ENCODE assay signal across 15 cellular contexts in genomic region chr6:74834967-74835366, GRCh38.
DNase-seq lines count a peak whose midpoint lies in the region; ATAC-seq, FAIRE-seq and TF ChIP-seq lines count a peak whose summit lies in the region.
"Had no signal": no experiment of that assay in that cellular context is flagged by ENCODE, and none has a peak within 500 bp of the region (broad histone marks: within the 10 kb centered on the region; RNA-seq: fewer than 3 reads in every experiment).

No MANE protein-coding gene starts in this region.

- H3K36me3 ChIP-seq in aorta (ENCODE audit: control insufficient read depth in 1 of 2, insufficient read depth in 2 of 2, low read length in 1 of 2) (no peaks in the 10 kb centered on the region), MG63 (no peaks in the 10 kb centered on the region)
- H3K36me3 ChIP-seq: BLaER1 treated with 17β-estradiol and CSF1 and Interleukin-3, amounts not matched to agents 10 nM and 100 nM had no signal

- ATAC-seq in aorta (ENCODE audit: low FRiP score), result peak; percentile 79
- ATAC-seq in GM19395 (IDR thresholded peaks at IDR 0.05; ENCODE audit: unreplicated experiment), result no peak

- H3K9me3 ChIP-seq in aorta (ENCODE audit: control insufficient read depth, low read length) (no peaks in the 10 kb centered on the region), MG63 (no peaks in the 10 kb centered on the region)

- WGBS in aorta, 2 donors, result 7 to 14% methylated on average over 1 of the region's 1 CpG

- no peaks in the 10 kb centered on the region for H3K4me1 Mint-ChIP-seq in activated T-helper 2 cell treated with anti-CD3 and anti-CD28 coated beads, Interferon-gamma antibody, Interleukin-2, Interleukin-4, amounts not matched to agents 10 μg/mL and 5 μg/mL and 100 μg/mL, durations not matched to agents 14 hours and 24 hours and 36 hours (ENCODE audit: low read depth)
- H3K4me1 Mint-ChIP-seq: H9 had no signal

- no peak overlapping the region for H3K4me3 ChIP-seq in fibroblast of the aortic adventitia (ENCODE audit: low read depth, low read length)
- no peak overlapping the region for H3K4me3 ChIP-seq in aorta (ENCODE audit: low read length in 2 of 2)
- H3K4me3 ChIP-seq in MG63, result no peak overlapping the region
- H3K4me3 ChIP-seq: BLaER1 treated with 17β-estradiol and CSF1 and Interleukin-3, amounts not matched to agents 10 nM and 100 nM had no signal

- H3K4me3 Mint-ChIP-seq in activated T-helper 2 cell treated with anti-CD3 and anti-CD28 coated beads, Interferon-gamma antibody, Interleukin-2, Interleukin-4, amounts not matched to agents 10 μg/mL and 5 μg/mL and 100 μg/mL, durations not matched to agents 14 hours and 24 hours and 36 hours (ENCODE audit: low read depth), result no peak overlapping the region
- H3K4me3 Mint-ChIP-seq: CD4-positive, alpha-beta T cell; H9 had no signal

- no peak for TF ChIP-seq CTCF in fibroblast of the aortic adventitia (IDR thresholded peaks at IDR 0.05; ENCODE audit: insufficient read depth, low read length)

- no peaks in the 10 kb centered on the region for H3K4me1 ChIP-seq in aorta (ENCODE audit: control insufficient read depth in 1 of 2, insufficient read depth in 2 of 2, low read length in 2 of 2)
- H3K4me1 ChIP-seq: BLaER1 treated with 17β-estradiol and CSF1 and Interleukin-3, amounts not matched to agents 10 nM and 100 nM had no signal

- H3K27me3 ChIP-seq in aorta (ENCODE audit: control insufficient read depth in 1 of 2, insufficient read depth in 2 of 2, low read length in 1 of 2) (peaks cover 0 to 1% of the 10 kb centered on the region in 2 donors), MG63 (no peaks in the 10 kb centered on the region)
- H3K27me3 ChIP-seq: BLaER1 treated with 17β-estradiol and CSF1 and Interleukin-3, amounts not matched to agents 10 nM and 100 nM had no signal

- H3K9me3 Mint-ChIP-seq in activated T-helper 2 cell treated with anti-CD3 and anti-CD28 coated beads, Interferon-gamma antibody, Interleukin-2, Interleukin-4, amounts not matched to agents 10 μg/mL and 5 μg/mL and 100 μg/mL, durations not matched to agents 14 hours and 24 hours and 36 hours, result peaks cover 5% of the 10 kb centered on the region

- H3K27ac Mint-ChIP-seq in activated T-helper 2 cell treated with anti-CD3 and anti-CD28 coated beads, Interferon-gamma antibody, Interleukin-2, Interleukin-4, amounts not matched to agents 10 μg/mL and 5 μg/mL and 100 μg/mL, durations not matched to agents 14 hours and 24 hours and 36 hours, result no peak overlapping the region
- H3K27ac Mint-ChIP-seq: CD4-positive, alpha-beta T cell; H9 had no signal

- no peaks in the 10 kb centered on the region for H3K36me3 Mint-ChIP-seq in activated T-helper 2 cell treated with anti-CD3 and anti-CD28 coated beads, Interferon-gamma antibody, Interleukin-2, Interleukin-4, amounts not matched to agents 10 μg/mL and 5 μg/mL and 100 μg/mL, durations not matched to agents 14 hours and 24 hours and 36 hours (ENCODE audit: low read depth)

- intact Hi-C loops in aorta (cut with DNase I), result no loop called here
- intact Hi-C loops in activated T-helper 2 cell treated with anti-CD3 and anti-CD28 coated beads, Interferon-gamma antibody, Interleukin-2, Interleukin-4, amounts not matched to agents 10 μg/mL and 5 μg/mL and 100 μg/mL, durations not matched to agents 14 hours and 24 hours and 36 hours (cut with micrococcal nuclease), result no loop called here

- H3K27ac ChIP-seq in aorta (ENCODE audit: low read depth in 1 of 2, low read length in 2 of 2), result no peak overlapping the region
- H3K27ac ChIP-seq: BLaER1 treated with 17β-estradiol and CSF1 and Interleukin-3, amounts not matched to agents 10 nM and 100 nM had no signal

- FAIRE-seq in endometrium (lab: Jason Lieb, UNC), result peak; percentile 96
- FAIRE-seq: A204.1, GM12891 had no signal

- peak; percentile 25 for DNase-seq in AG20443 (ENCODE audit: low spot score)
- peak; percentile 15 for DNase-seq in fibroblast of the aortic adventitia (ENCODE audit: low read depth)
- no peak for DNase-seq in aorta
- DNase-seq in MG63, result no peak
- DNase-seq in activated T-helper 2 cell treated with anti-CD3 and anti-CD28 coated beads, Interferon-gamma antibody, Interleukin-2, Interleukin-4, amounts not matched to agents 10 μg/mL and 5 μg/mL and 100 μg/mL, durations not matched to agents 14 hours and 24 hours and 36 hours (ENCODE audit: low spot score), result no peak
- DNase-seq: Calu3; CD4-positive, alpha-beta T cell; DMS79; GOT3; H9 had no signal

- no peaks in the 10 kb centered on the region for H3K27me3 Mint-ChIP-seq in activated T-helper 2 cell treated with anti-CD3 and anti-CD28 coated beads, Interferon-gamma antibody, Interleukin-2, Interleukin-4, amounts not matched to agents 10 μg/mL and 5 μg/mL and 100 μg/mL, durations not matched to agents 14 hours and 24 hours and 36 hours (ENCODE audit: low read depth)
- H3K27me3 Mint-ChIP-seq: CD4-positive, alpha-beta T cell had no signal

Comparison
In these comparisons a context has a peak if more than half of its experiments do, and no peak if none do; other contexts are left out.
1. DNase-seq: peak in AG20443 (single experiment) and fibroblast of the aortic adventitia (single experiment); none in aorta (0 of 2), MG63 (single experiment) and activated T-helper 2 cell treated with anti-CD3 and anti-CD28 coated beads, Interferon-gamma antibody, Interleukin-2, Interleukin-4, amounts not matched to agents 10 μg/mL and 5 μg/mL and 100 μg/mL, durations not matched to agents 14 hours and 24 hours and 36 hours (single experiment).